Comparison of ENCODE assay signal across 24 cellular contexts in the genomic region with DNA sequence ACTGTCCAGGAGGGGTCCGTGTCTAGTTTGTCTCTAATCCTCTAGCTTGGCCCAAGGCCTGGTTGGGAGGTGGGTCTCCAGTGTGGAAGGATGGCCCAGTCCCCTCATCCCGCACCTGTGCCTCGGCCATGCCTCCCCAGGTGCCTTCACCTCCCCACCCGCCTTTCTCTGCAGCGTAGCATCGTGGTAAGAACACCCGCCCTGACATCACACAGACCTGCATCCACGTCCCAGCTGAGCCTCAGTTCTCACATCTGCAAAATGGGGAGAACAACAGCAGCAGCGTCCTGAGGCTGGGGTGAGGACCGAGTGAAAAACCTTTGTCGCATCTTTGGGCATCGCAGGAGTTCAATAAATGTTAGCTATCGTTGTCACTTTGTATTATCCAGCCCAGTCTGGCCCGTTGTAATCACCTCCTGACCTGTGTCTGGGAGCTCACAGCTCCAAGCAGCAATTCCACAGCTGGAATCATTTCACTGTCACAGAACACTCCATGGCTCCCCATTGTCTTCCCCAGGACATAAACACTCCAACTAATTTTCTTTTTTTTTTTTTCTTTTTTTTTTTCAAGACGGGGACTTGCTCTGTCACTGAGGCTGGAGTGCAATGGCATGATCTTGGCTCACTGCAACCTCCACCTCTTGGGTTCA.
DNase-seq lines count a peak whose midpoint lies in the region; ATAC-seq and TF ChIP-seq lines count a peak whose summit lies in the region.
"Had no signal": no experiment of that assay in that cellular context is flagged by ENCODE, and none has a peak within 500 bp of the region (broad histone marks: within the 10 kb centered on the region; RNA-seq: fewer than 3 reads in every experiment).

No MANE protein-coding gene starts in this region.

- no peak for TF ChIP-seq CTCF in brain (conservative IDR thresholded peaks at IDR 0.05)
- TF ChIP-seq CTCF in nephron (IDR thresholded peaks at IDR 0.05; ENCODE audit: unreplicated experiment in 3 of 3) = no peak
- TF ChIP-seq CTCF in SK-N-SH (IDR thresholded peaks at IDR 0.05) = no peak

- no peaks in the 10 kb centered on the region for H3K79me2 ChIP-seq in SK-N-SH (ENCODE audit: insufficient read depth)

- no peaks in the 10 kb centered on the region for H4K20me1 ChIP-seq in SK-N-SH (ENCODE audit: insufficient read depth)

- no peaks in the 10 kb centered on the region for H3K9me3 Mint-ChIP-seq in activated naive CD4-positive, alpha-beta T cell treated with anti-CD3 and anti-CD28 coated beads, Interleukin-2, amount 50 U/mL, for 24 hours
- H3K9me3 Mint-ChIP-seq in brain = peaks cover 0 to 13% (median 10%) of the 10 kb centered on the region in 5 experiments
- peaks cover 4% of the 10 kb centered on the region for H3K9me3 Mint-ChIP-seq in nephron
- peaks cover 10 to 16% of the 10 kb centered on the region in 2 donors for H3K9me3 Mint-ChIP-seq in stimulated activated naive CD8-positive, alpha-beta T cell treated with anti-CD3 and anti-CD28 coated beads, Interleukin-15, amount 100 ng/mL, for 72 hours

- no peaks in the 10 kb centered on the region for H3K4me1 Mint-ChIP-seq in activated naive CD4-positive, alpha-beta T cell treated with anti-CD3 and anti-CD28 coated beads, Interleukin-2, amount 50 U/mL, for 24 hours
- H3K4me1 Mint-ChIP-seq in brain (peaks cover 33% of the 10 kb centered on the region), nephron (peaks cover 26% of the 10 kb centered on the region)
- no peaks in the 10 kb centered on the region for H3K4me1 Mint-ChIP-seq in stimulated activated naive CD8-positive, alpha-beta T cell treated with anti-CD3 and anti-CD28 coated beads, Interleukin-15, amount 100 ng/mL, for 72 hours
- H3K4me1 Mint-ChIP-seq: CD8-positive, alpha-beta memory T cell had no signal

- no peaks in the 10 kb centered on the region for H3F3A ChIP-seq in SK-N-SH (replicated peaks; ENCODE audit: insufficient read depth)

- H3K36me3 Mint-ChIP-seq in activated naive CD4-positive, alpha-beta T cell treated with anti-CD3 and anti-CD28 coated beads, Interleukin-2, amount 50 U/mL, for 24 hours = peaks cover 3% of the 10 kb centered on the region
- H3K36me3 Mint-ChIP-seq in brain = peaks cover 10% of the 10 kb centered on the region
- H3K36me3 Mint-ChIP-seq in nephron (ENCODE audit: low read depth) = no peaks in the 10 kb centered on the region

- no peak overlapping the region for H3K4me2 ChIP-seq in SK-N-SH
- H3K4me2 ChIP-seq: PC-9 had no signal

- no peak overlapping the region for H2AFZ ChIP-seq in SK-N-SH (ENCODE audit: low read depth)
- H2AFZ ChIP-seq: PC-9 had no signal

- H3K4me3 ChIP-seq in SK-N-SH (ENCODE audit: low read depth in 2 of 2, low read length in 1 of 2) = no peak overlapping the region
- H3K4me3 ChIP-seq: PC-9 had no signal

- H3K27me3 Mint-ChIP-seq in activated naive CD4-positive, alpha-beta T cell treated with anti-CD3 and anti-CD28 coated beads, Interleukin-2, amount 50 U/mL, for 24 hours = no peaks in the 10 kb centered on the region
- H3K27me3 Mint-ChIP-seq in brain (peaks cover 6% of the 10 kb centered on the region), nephron (ENCODE audit: low read depth) (no peaks in the 10 kb centered on the region)
- H3K27me3 Mint-ChIP-seq in stimulated activated naive CD8-positive, alpha-beta T cell treated with anti-CD3 and anti-CD28 coated beads, Interleukin-15, amount 100 ng/mL, for 72 hours = no peaks in the 10 kb centered on the region

- no peak for ATAC-seq in stimulated activated naive CD8-positive, alpha-beta T cell treated with anti-CD3 and anti-CD28 coated beads, Interleukin-15, amount 100 ng/mL, for 72 hours
- ATAC-seq in GM18909 (IDR thresholded peaks at IDR 0.05; ENCODE audit: poor library complexity, unreplicated experiment) = no peak
- ATAC-seq: SK-N-SH treated with all-trans-retinoic acid at 6 μM for 48 hours had no signal

- no peak overlapping the region for H3K9ac ChIP-seq in SK-N-SH

- H3K27me3 ChIP-seq in SK-N-SH (ENCODE audit: insufficient read depth) = no peaks in the 10 kb centered on the region

- peaks cover 0 to 7% of the 10 kb centered on the region in 2 experiments; a peak in 1 of 4 replicates for H3K4me1 ChIP-seq in SK-N-SH (ENCODE audit: control insufficient read depth in 1 of 2, insufficient read depth in 2 of 2, low read depth in 1 of 2, low read length in 1 of 2)

- TF ChIP-seq EP300 in SK-N-SH (IDR thresholded peaks at IDR 0.05; ENCODE audit: borderline replicate concordance in 1 of 2, low read depth in 1 of 2, low read length in 1 of 2) = no peak

- H3K36me3 ChIP-seq in SK-N-SH (replicated peaks in 1 of 2; ENCODE audit: control insufficient read depth in 1 of 2, insufficient read depth in 2 of 2, low read length in 1 of 2) = no peaks in the 10 kb centered on the region

- POLR2A ChIA-PET in SK-N-SH (lab: Yijun Ruan, JAX) = interaction anchor here (1.3 kb wide), 1 partner anchor 181 kb away, joined by 3 read pairs; the partner anchor contains the start of gene IER5L

- no peak overlapping the region for H3K4me3 Mint-ChIP-seq in activated naive CD4-positive, alpha-beta T cell treated with anti-CD3 and anti-CD28 coated beads, Interleukin-2, amount 50 U/mL, for 24 hours
- H3K4me3 Mint-ChIP-seq in brain (no peak overlapping the region), nephron (no peak overlapping the region)
- no peak overlapping the region for H3K4me3 Mint-ChIP-seq in stimulated activated naive CD8-positive, alpha-beta T cell treated with anti-CD3 and anti-CD28 coated beads, Interleukin-15, amount 100 ng/mL, for 72 hours
- H3K4me3 Mint-ChIP-seq: CD8-positive, alpha-beta memory T cell; HFFc6 had no signal

- H3K9me3 ChIP-seq in SK-N-SH = no peaks in the 10 kb centered on the region

- CTCF ChIA-PET in SK-N-SH (lab: Yijun Ruan, JAX) = interaction anchor here (0.9 to 2.3 kb wide), 5 partner anchors 16 to 252 kb away, joined by 3 to 8 read pairs (median 3); no protein-coding TSS in a partner anchor

- 83% methylated on average over 15 of the region's 15 CpGs for WGBS in SK-N-SH (ENCODE audit: low lambda C conversion rate)

- DNase-seq in activated naive CD4-positive, alpha-beta T cell (lab: John Stamatoyannopoulos, UW) = no peak
- no peak for DNase-seq in stimulated activated naive CD8-positive, alpha-beta T cell treated with anti-CD3 and anti-CD28 coated beads, Interleukin-15, amount 100 ng/mL, for 72 hours
- no peak for DNase-seq in SK-N-SH
- DNase-seq: 8988T; AML-193; C1 segment of cervical spinal cord; CD8-positive, alpha-beta memory T cell; GDM1; HFFc6; KG1; NCI-H1092; NCI-H1436; NCI-H1930; NCI-H2227 treated with DMSO at 0.1 percent for 48 hours; NCI-H510A; NCI-H748 treated with DMSO at 0.1 percent for 48 hours; PC-9; SIG-M5 had no signal

- H3K9me2 ChIP-seq in SK-N-SH = no peaks in the 10 kb centered on the region

- H3K27ac ChIP-seq in SK-N-SH (ENCODE audit: low read depth in 2 of 2, low read length in 1 of 2) = no peak overlapping the region
- H3K27ac ChIP-seq: PC-9, RWPE1 had no signal

- H3K27ac Mint-ChIP-seq in activated naive CD4-positive, alpha-beta T cell treated with anti-CD3 and anti-CD28 coated beads, Interleukin-2, amount 50 U/mL, for 24 hours = peak overlapping the region; percentile 68
- peak overlapping the region in 3 of 5 experiments; percentile 42 to 69 (median 55) for H3K27ac Mint-ChIP-seq in brain
- H3K27ac Mint-ChIP-seq in nephron = peak overlapping the region in 2 of 3 experiments; percentile 79 to 87
- no peak overlapping the region for H3K27ac Mint-ChIP-seq in stimulated activated naive CD8-positive, alpha-beta T cell treated with anti-CD3 and anti-CD28 coated beads, Interleukin-15, amount 100 ng/mL, for 72 hours
- H3K27ac Mint-ChIP-seq: HFFc6 had no signal

- no peak for TF ChIP-seq RAD21 in SK-N-SH (IDR thresholded peaks at IDR 0.05; ENCODE audit: low read length)

TF ChIP-seq in SK-N-SH, 30 proteins besides CTCF, POLR2A, EP300 and RAD21 (continues in another document):
- no peak for TF ChIP-seq NRF1 (IDR thresholded peaks at IDR 0.05; ENCODE audit: low read depth, low read length)
- TF ChIP-seq TAF1 (IDR thresholded peaks at IDR 0.05; ENCODE audit: borderline replicate concordance, low read depth, low read length) = no peak
- TF ChIP-seq GABPA (IDR thresholded peaks at IDR 0.05; ENCODE audit: low read depth) = no peak
- no peak for TF ChIP-seq FOXJ3 (CRISPR knock-in tag; IDR thresholded peaks at IDR 0.05)
- TF ChIP-seq RFX5 (IDR thresholded peaks at IDR 0.05; ENCODE audit: low read length) = no peak
- TF ChIP-seq SMC3 (IDR thresholded peaks at IDR 0.05; ENCODE audit: low read depth, low read length) = no peak
- no peak for TF ChIP-seq EZH2phosphoT487 (IDR thresholded peaks at IDR 0.05; ENCODE audit: borderline replicate concordance, low read depth)
- no peak for TF ChIP-seq YY1 (IDR thresholded peaks at IDR 0.05; ENCODE audit: low read depth)
- TF ChIP-seq MAX (IDR thresholded peaks at IDR 0.05; ENCODE audit: low read depth) = no peak
- TF ChIP-seq SIN3A (IDR thresholded peaks at IDR 0.05; ENCODE audit: borderline replicate concordance, low read depth, low read length) = no peak
- TF ChIP-seq MXI1 (IDR thresholded peaks at IDR 0.05; ENCODE audit: low read depth, low read length) = no peak
- TF ChIP-seq, protein P1, sequence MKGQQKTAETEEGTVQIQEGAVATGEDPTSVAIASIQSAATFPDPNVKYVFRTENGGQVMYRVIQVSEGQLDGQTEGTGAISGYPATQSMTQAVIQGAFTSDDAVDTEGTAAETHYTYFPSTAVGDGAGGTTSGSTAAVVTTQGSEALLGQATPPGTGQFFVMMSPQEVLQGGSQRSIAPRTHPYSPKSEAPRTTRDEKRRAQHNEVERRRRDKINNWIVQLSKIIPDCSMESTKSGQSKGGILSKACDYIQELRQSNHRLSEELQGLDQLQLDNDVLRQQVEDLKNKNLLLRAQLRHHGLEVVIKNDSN (IDR thresholded peaks at IDR 0.05; ENCODE audit: borderline replicate concordance, low read depth) = no peak

Comparison
In these comparisons a context has a peak if more than half of its experiments do, and no peak if none do; other contexts are left out.
1. H3K27ac Mint-ChIP-seq: peak in activated naive CD4-positive, alpha-beta T cell treated with anti-CD3 and anti-CD28 coated beads, Interleukin-2, amount 50 U/mL, for 24 hours (single experiment), brain (3 of 5) and nephron (2 of 3); none in stimulated activated naive CD8-positive, alpha-beta T cell treated with anti-CD3 and anti-CD28 coated beads, Interleukin-15, amount 100 ng/mL, for 72 hours (0 of 2).